In genomic region chr5:122195784-122196394, GRCh38 we compare ENCODE assay signal across 8 cellular contexts.
DNase-seq lines count a peak whose midpoint lies in the region; ATAC-seq and TF ChIP-seq lines count a peak whose summit lies in the region.

No MANE protein-coding gene starts in this region.

- in situ Hi-C loops in HAP-1 (cut with MboI; ENCODE audit: low sequenced_read_pairs) = loop anchor here (10.0 kb wide), 1 partner anchor 299 kb away; no protein-coding TSS in a partner anchor

- H3K36me3 ChIP-seq in HAP-1 (replicated peaks) (no peaks in the 10 kb centered on the region), breast epithelium (no peaks in the 10 kb centered on the region), liver (ENCODE audit: control insufficient read depth in 4 of 4, insufficient read depth in 3 of 4, low read depth in 1 of 4, low read length in 3 of 4) (no peaks in the 10 kb centered on the region)

- H3K27me3 ChIP-seq in HAP-1 (ENCODE audit: low read depth) (no peaks in the 10 kb centered on the region), breast epithelium (no peaks in the 10 kb centered on the region), liver (ENCODE audit: control insufficient read depth in 4 of 4, insufficient read depth in 4 of 4, low read length in 3 of 4) (no peaks in the 10 kb centered on the region)

- no peak overlapping the region for H3K4me3 ChIP-seq in AG10803 (ENCODE audit: low read length)
- no peak overlapping the region for H3K4me3 ChIP-seq in HAP-1
- H3K4me3 ChIP-seq in breast epithelium = no peak overlapping the region
- no peak overlapping the region for H3K4me3 ChIP-seq in liver (ENCODE audit: low read depth in 1 of 3, low read length in 3 of 3)

- TF ChIP-seq CTCF in AG10803 (conservative IDR thresholded peaks at IDR 0.05; ENCODE audit: low read length) (peak; percentile 88), breast epithelium (IDR thresholded peaks at IDR 0.05) (peak in 2 of 3 donors; percentile 42 to 51), liver (IDR thresholded peaks at IDR 0.05; ENCODE audit: low read depth, low read length, missing input control) (peak; percentile 53)

- no peak overlapping the region for H3K4me3 Mint-ChIP-seq in T-helper 17 cell

- 34% methylated on average over 3 of the region's 3 CpGs for WGBS in liver

- no peak overlapping the region for H3K27ac ChIP-seq in breast epithelium
- H3K27ac ChIP-seq in liver (ENCODE audit: low read depth in 1 of 2, low read length in 2 of 2) = no peak overlapping the region

- peak; percentile 82 for TF ChIP-seq RAD21 in liver (IDR thresholded peaks at IDR 0.05)

- no peak overlapping the region for H3K27ac Mint-ChIP-seq in T-helper 17 cell

- H3K4me1 Mint-ChIP-seq in T-helper 17 cell = no peaks in the 10 kb centered on the region

- H3K36me3 Mint-ChIP-seq in T-helper 17 cell (ENCODE audit: low read depth) = no peaks in the 10 kb centered on the region

- no peak for TF ChIP-seq POLR2A in breast epithelium (IDR thresholded peaks at IDR 0.05)

- peaks cover 16% of the 10 kb centered on the region for H3K4me1 ChIP-seq in HAP-1
- H3K4me1 ChIP-seq in breast epithelium = no peaks in the 10 kb centered on the region
- H3K4me1 ChIP-seq in liver (ENCODE audit: control insufficient read depth in 4 of 4, insufficient read depth in 4 of 4, low read length in 3 of 4) = no peaks in the 10 kb centered on the region

- no peak overlapping the region for H3K9ac ChIP-seq in liver (ENCODE audit: low read depth in 1 of 2, low read length in 2 of 2)

- intact Hi-C loops in breast epithelium (cut with DNase I; ENCODE audit: low total_unique reads) = no loop called here

- ATAC-seq in GM19463 (IDR thresholded peaks at IDR 0.05; ENCODE audit: unreplicated experiment) (no peak), HG02970 (IDR thresholded peaks at IDR 0.05; ENCODE audit: low FRiP score, unreplicated experiment) (no peak), T-helper 17 cell (no peak)

- peaks cover 63% of the 10 kb centered on the region for H3K27me3 Mint-ChIP-seq in T-helper 17 cell

- DNase-seq in AG10803 (ENCODE audit: low read depth) (peak; percentile 61), HAP-1 (ENCODE audit: low spot score in 2 of 2) (peak; percentile 61 to 88), NCI-H69 (lab: John Stamatoyannopoulos, UW) (peak; percentile 92), breast epithelium (ENCODE audit: low spot score in 2 of 2) (no peak), T-helper 17 cell (no peak)

- no peaks in the 10 kb centered on the region for H3K9me3 ChIP-seq in HAP-1
- H3K9me3 ChIP-seq in breast epithelium = no peaks in the 10 kb centered on the region
- no peaks in the 10 kb centered on the region for H3K9me3 ChIP-seq in liver (ENCODE audit: control insufficient read depth in 4 of 4, low read length in 3 of 4)
- no peaks in the 10 kb centered on the region for H3K9me3 ChIP-seq in T-helper 17 cell (ENCODE audit: control insufficient read depth, low read length, poor library complexity, severe bottlenecking)

TF ChIP-seq in liver, 16 proteins besides CTCF, POLR2A, EP300 and RAD21:
- TF ChIP-seq GABPA (IDR thresholded peaks at IDR 0.05 in 1 of 2, conservative IDR thresholded peaks at IDR 0.05 in 1 of 2) = no peak
- TF ChIP-seq FOXA2 (IDR thresholded peaks at IDR 0.05) = no peak
- TF ChIP-seq YY1 (IDR thresholded peaks at IDR 0.05) = peak; percentile 16
- no peak for TF ChIP-seq NR2F2 (IDR thresholded peaks at IDR 0.05)
- no peak for TF ChIP-seq RXRA (IDR thresholded peaks at IDR 0.05)

Comparison
In these comparisons a context has a peak if more than half of its experiments do, and no peak if none do; other contexts are left out.
1. DNase-seq: peak in AG10803 (single experiment), HAP-1 (2 of 2) and NCI-H69 (single experiment); none in breast epithelium (0 of 2) and T-helper 17 cell (0 of 3).
2. Peak in every context shown above with its lines, with median percentiles within 50 percentile points of each other: CTCF ChIP-seq.